In genomic region chr5:129356846-129357245, GRCh38 we compare ENCODE assay signal across 27 cellular contexts.
"Had no signal": no experiment of that assay in that cellular context is flagged by ENCODE, and none has a peak within 500 bp of the region (broad histone marks: within the 10 kb centered on the region; RNA-seq: fewer than 3 reads in every experiment).

No MANE protein-coding gene starts in this region.

- H3K4me3 ChIP-seq: colonic mucosa, gastrocnemius medialis had no signal

- FAIRE-seq: astrocyte, bronchial epithelial cell, endometrium, endothelial cell of umbilical vein had no signal

- H3K27ac ChIP-seq: brain microvascular endothelial cell, colonic mucosa, foreskin keratinocyte had no signal

- H3K36me3 ChIP-seq: brain microvascular endothelial cell, colonic mucosa, gastrocnemius medialis had no signal

- H3K4me1 ChIP-seq: colonic mucosa, gastrocnemius medialis had no signal

- H3K27me3 ChIP-seq: brain microvascular endothelial cell, colonic mucosa, foreskin keratinocyte, gastrocnemius medialis had no signal

- DNase-seq: activated CD4-positive, alpha-beta memory T cell treated with anti-CD3 and anti-CD28 coated beads, Interleukin-2, amount 10 ng/mL, durations not matched to agents 7 days and 5 days; activated CD4-positive, alpha-beta T cell treated with anti-CD3 and anti-CD28 coated beads for 36 hours; activated CD4-positive, alpha-beta T cell treated with anti-CD3 and anti-CD28 coated beads, Interleukin-2, amount 10 ng/mL, durations not matched to agents 24 days and 14 days; activated CD4-positive, CD25-positive, alpha-beta regulatory T cell; activated CD4-positive, CD25-positive, alpha-beta regulatory T cell treated with anti-CD3 and anti-CD28 coated beads, Interleukin-2, amount 50 U/mL, for 72 hours; activated CD8-positive, alpha-beta memory T cell treated with anti-CD3 and anti-CD28 coated beads for 24 hours; activated effector memory CD4-positive, alpha-beta T cell treated with Interleukin-2 at 50 U/mL for 16 hours; activated gamma-delta T cell treated with Interleukin-2 at 50 U/mL for 16 hours; activated naive CD4-positive, alpha-beta T cell treated with anti-CD3 and anti-CD28 coated beads, Interleukin-2, amount 50 U/mL, for 16 hours; activated naive CD4-positive, alpha-beta T cell treated with Interleukin-2 at 50 U/mL for 16 hours; activated T-cell treated with anti-CD3 and anti-CD28 coated beads, Interleukin-2, amount 50 U/mL, for 4 hours; amniotic stem cell; anterior cingulate cortex; brain microvascular endothelial cell; caudate nucleus; colonic mucosa; effector CD8-positive, alpha-beta T cell; foreskin keratinocyte; glutamatergic neuron; T-helper 1 cell; T-helper 17 cell; T1000 had no signal

- H3K9me3 ChIP-seq: colonic mucosa, gastrocnemius medialis had no signal
